Comparison of ENCODE assay signal across 16 cellular contexts in genomic region chr20:53711333-53712211, GRCh38.
DNase-seq lines count a peak whose midpoint lies in the region; ATAC-seq, FAIRE-seq and TF ChIP-seq lines count a peak whose summit lies in the region.
"Had no signal": no experiment of that assay in that cellular context is flagged by ENCODE, and none has a peak within 500 bp of the region (broad histone marks: within the 10 kb centered on the region; RNA-seq: fewer than 3 reads in every experiment).

No MANE protein-coding gene starts in this region.

- DNase-seq in GM12891 (ENCODE audit: insufficient read length, low spot score) (no peak), NT2/D1 (ENCODE audit: low read depth, low spot score) (no peak), neural progenitor cell (ENCODE audit: low spot score) (no peak), left cardiac atrium (no peak), nucleus accumbens (lab: John Stamatoyannopoulos, UW) (no peak)
- no peak for DNase-seq in activated CD4-positive, alpha-beta memory T cell treated with anti-CD3 and anti-CD28 coated beads for 36 hours
- DNase-seq: central memory CD4-positive, alpha-beta T cell; GOT3; NCI-H1417 treated with DMSO at 0.1 percent for 48 hours; NCI-H226; SK-N-SH had no signal

- intact Hi-C loops in dendritic cell treated with granulocyte-macrophage colony-stimulating factor and Interleukin-4, amounts not matched to agents 40 ng/mL and 50 ng/mL, for 4 days (cut with micrococcal nuclease), result no loop called here
- intact Hi-C loops in activated CD4-positive, alpha-beta memory T cell treated with anti-CD3 and anti-CD28 coated beads for 36 hours (cut with micrococcal nuclease), result no loop called here
- intact Hi-C loops in left cardiac atrium (cut with DNase I), result no loop called here

- no peaks in the 10 kb centered on the region for H4K20me1 ChIP-seq in neural progenitor cell (ENCODE audit: low read depth)

- peak; percentile 43 for FAIRE-seq in GM12891 (lab: Jason Lieb, UNC)
- FAIRE-seq: frontal cortex had no signal

- H3K27ac Mint-ChIP-seq in dendritic cell treated with granulocyte-macrophage colony-stimulating factor and Interleukin-4, amounts not matched to agents 40 ng/mL and 50 ng/mL, for 4 days, result peak overlapping the region; percentile 30
- H3K27ac Mint-ChIP-seq in neural progenitor cell, result peak overlapping the region; percentile 33
- H3K27ac Mint-ChIP-seq in activated CD4-positive, alpha-beta memory T cell treated with anti-CD3 and anti-CD28 coated beads for 36 hours, result no peak overlapping the region
- H3K27ac Mint-ChIP-seq: stimulated activated naive CD8-positive, alpha-beta T cell treated with anti-CD3 and anti-CD28 coated beads, Interleukin-15, Interleukin-2, amounts not matched to agents 100 ng/mL and 50 ng/mL, for 24 hours had no signal

- no peaks in the 10 kb centered on the region for H3K79me2 ChIP-seq in neural progenitor cell (ENCODE audit: low read depth)

- peaks cover 6% of the 10 kb centered on the region for H3K4me1 ChIP-seq in NT2/D1 (ENCODE audit: insufficient read depth, insufficient read length)
- H3K4me1 ChIP-seq in neural progenitor cell, result peaks cover 35% of the 10 kb centered on the region

- H3K4me1 Mint-ChIP-seq in dendritic cell treated with granulocyte-macrophage colony-stimulating factor and Interleukin-4, amounts not matched to agents 40 ng/mL and 50 ng/mL, for 4 days (ENCODE audit: low read depth), result peaks cover 53% of the 10 kb centered on the region
- H3K4me1 Mint-ChIP-seq in neural progenitor cell, result peaks cover 29% of the 10 kb centered on the region
- peaks cover 31% of the 10 kb centered on the region for H3K4me1 Mint-ChIP-seq in activated CD4-positive, alpha-beta memory T cell treated with anti-CD3 and anti-CD28 coated beads for 36 hours (ENCODE audit: low read depth)

- H3K4me3 Mint-ChIP-seq in dendritic cell treated with granulocyte-macrophage colony-stimulating factor and Interleukin-4, amounts not matched to agents 40 ng/mL and 50 ng/mL, for 4 days, result no peak overlapping the region
- no peak overlapping the region for H3K4me3 Mint-ChIP-seq in neural progenitor cell
- H3K4me3 Mint-ChIP-seq in activated CD4-positive, alpha-beta memory T cell treated with anti-CD3 and anti-CD28 coated beads for 36 hours, result no peak overlapping the region
- H3K4me3 Mint-ChIP-seq: stimulated activated naive CD8-positive, alpha-beta T cell treated with anti-CD3 and anti-CD28 coated beads, Interleukin-15, Interleukin-2, amounts not matched to agents 100 ng/mL and 50 ng/mL, for 24 hours had no signal

- peaks cover 28% of the 10 kb centered on the region for H3F3A ChIP-seq in neural progenitor cell (ENCODE audit: low read depth)

- H3K9me3 ChIP-seq in NT2/D1 (ENCODE audit: insufficient read depth, low read length), result no peaks in the 10 kb centered on the region
- H3K9me3 ChIP-seq in neural progenitor cell (ENCODE audit: low read depth), result no peaks in the 10 kb centered on the region
- H3K9me3 ChIP-seq: SK-N-SH had no signal

- no peak for ATAC-seq in GM18867 (IDR thresholded peaks at IDR 0.05; ENCODE audit: unreplicated experiment)
- no peak for ATAC-seq in left cardiac atrium
- ATAC-seq: activated naive CD4-positive, alpha-beta T cell treated with anti-CD3 and anti-CD28 coated beads, Interleukin-2, amount 50 U/mL, for 72 hours had no signal

- no peaks in the 10 kb centered on the region for H3K27me3 ChIP-seq in NT2/D1 (ENCODE audit: insufficient read depth, insufficient read length)
- H3K27me3 ChIP-seq in neural progenitor cell, result no peaks in the 10 kb centered on the region

- POLR2A ChIA-PET in activated CD4-positive, alpha-beta memory T cell treated with anti-CD3 and anti-CD28 coated beads for 36 hours (lab: Charles Lee), result no interaction called here

- H3K9me3 Mint-ChIP-seq in dendritic cell treated with granulocyte-macrophage colony-stimulating factor and Interleukin-4, amounts not matched to agents 40 ng/mL and 50 ng/mL, for 4 days, result no peaks in the 10 kb centered on the region
- no peaks in the 10 kb centered on the region for H3K9me3 Mint-ChIP-seq in neural progenitor cell
- H3K9me3 Mint-ChIP-seq in activated CD4-positive, alpha-beta memory T cell treated with anti-CD3 and anti-CD28 coated beads for 36 hours, result no peaks in the 10 kb centered on the region
- H3K9me3 Mint-ChIP-seq: activated naive CD4-positive, alpha-beta T cell treated with anti-CD3 and anti-CD28 coated beads, Interleukin-2, amount 50 U/mL, for 72 hours; stimulated activated naive CD8-positive, alpha-beta T cell treated with anti-CD3 and anti-CD28 coated beads, Interleukin-15, Interleukin-2, amounts not matched to agents 100 ng/mL and 50 ng/mL, for 24 hours had no signal

- H3K27ac ChIP-seq in neural progenitor cell, result no peak overlapping the region

- no peak for TF ChIP-seq POLR2A in GM12891 (IDR thresholded peaks at IDR 0.05; ENCODE audit: low read depth, low read length)

- H3K36me3 Mint-ChIP-seq in dendritic cell treated with granulocyte-macrophage colony-stimulating factor and Interleukin-4, amounts not matched to agents 40 ng/mL and 50 ng/mL, for 4 days (ENCODE audit: low read depth), result no peaks in the 10 kb centered on the region
- H3K36me3 Mint-ChIP-seq in neural progenitor cell, result no peaks in the 10 kb centered on the region
- H3K36me3 Mint-ChIP-seq in activated CD4-positive, alpha-beta memory T cell treated with anti-CD3 and anti-CD28 coated beads for 36 hours, result no peaks in the 10 kb centered on the region
- H3K36me3 Mint-ChIP-seq: activated naive CD4-positive, alpha-beta T cell treated with anti-CD3 and anti-CD28 coated beads, Interleukin-2, amount 50 U/mL, for 72 hours had no signal

- no peak for TF ChIP-seq CTCF in neural progenitor cell (IDR thresholded peaks at IDR 0.05)

- CTCF ChIA-PET in activated CD4-positive, alpha-beta memory T cell treated with anti-CD3 and anti-CD28 coated beads for 36 hours (lab: Charles Lee), result no interaction called here

- H3K4me3 ChIP-seq in NT2/D1 (ENCODE audit: insufficient read length, low read depth) (no peak overlapping the region), neural progenitor cell (no peak overlapping the region)

- H3K27me3 Mint-ChIP-seq in dendritic cell treated with granulocyte-macrophage colony-stimulating factor and Interleukin-4, amounts not matched to agents 40 ng/mL and 50 ng/mL, for 4 days, result no peaks in the 10 kb centered on the region
- no peaks in the 10 kb centered on the region for H3K27me3 Mint-ChIP-seq in neural progenitor cell (ENCODE audit: insufficient read depth, low read depth)
- no peaks in the 10 kb centered on the region for H3K27me3 Mint-ChIP-seq in activated CD4-positive, alpha-beta memory T cell treated with anti-CD3 and anti-CD28 coated beads for 36 hours
- H3K27me3 Mint-ChIP-seq: stimulated activated naive CD8-positive, alpha-beta T cell treated with anti-CD3 and anti-CD28 coated beads, Interleukin-15, Interleukin-2, amounts not matched to agents 100 ng/mL and 50 ng/mL, for 24 hours had no signal

- H3K36me3 ChIP-seq in NT2/D1 (ENCODE audit: insufficient read depth, insufficient read length, low read length) (no peaks in the 10 kb centered on the region), neural progenitor cell (no peaks in the 10 kb centered on the region)

- H3K9ac ChIP-seq in NT2/D1 (ENCODE audit: insufficient read length, low read depth), result peak overlapping the region; percentile 36
- H3K9ac ChIP-seq in neural progenitor cell, result no peak overlapping the region
- H3K9ac ChIP-seq: SK-N-SH had no signal

- H2AFZ ChIP-seq in neural progenitor cell (replicated peaks), result no peak overlapping the region

- no peak overlapping the region for H3K4me2 ChIP-seq in neural progenitor cell
- H3K4me2 ChIP-seq: SK-N-SH had no signal

TF ChIP-seq in GM12891, 5 proteins besides CTCF, POLR2A, EP300 and RAD21:
- TF ChIP-seq TAF1 (IDR thresholded peaks at IDR 0.05; ENCODE audit: low read depth, low read length) (no peak), PAX5 (IDR thresholded peaks at IDR 0.05; ENCODE audit: insufficient read depth, low read length, severe bottlenecking) (no peak), POLR2AphosphoS5 (IDR thresholded peaks at IDR 0.05; ENCODE audit: low read depth, low read length) (no peak)
